Comparison of ENCODE assay signal across 12 cellular contexts in the genomic region with DNA sequence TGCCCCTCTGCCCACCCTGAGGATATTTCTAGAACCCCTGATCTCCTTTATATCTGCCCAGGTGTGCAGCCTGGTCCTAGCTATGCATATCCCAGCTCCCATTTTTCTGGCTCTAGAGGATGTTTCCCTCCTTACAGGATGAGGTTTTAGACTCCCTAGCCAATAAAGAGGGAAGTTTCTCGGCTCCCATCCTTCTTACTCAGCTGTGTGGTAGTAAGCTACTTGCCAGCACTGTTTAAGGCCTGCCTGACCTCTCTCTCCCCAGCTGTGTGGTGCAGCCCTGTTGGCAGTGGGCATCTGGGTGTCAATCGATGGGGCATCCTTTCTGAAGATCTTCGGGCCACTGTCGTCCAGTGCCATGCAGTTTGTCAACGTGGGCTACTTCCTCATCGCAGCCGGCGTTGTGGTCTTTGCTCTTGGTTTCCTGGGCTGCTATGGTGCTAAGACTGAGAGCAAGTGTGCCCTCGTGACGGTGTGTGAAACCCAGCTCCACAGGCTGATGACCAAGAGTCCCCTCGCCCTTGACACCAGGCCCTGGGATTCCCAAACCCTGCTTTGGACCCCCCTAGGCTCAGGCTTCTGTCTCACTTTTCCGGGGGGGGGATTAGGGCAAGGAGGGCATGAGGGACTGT. TPM values are rescaled to one million over a fixed set of nuclear protein-coding genes. Genes with fewer than 3 reads are reported as not detected.
DNase-seq lines count a peak whose midpoint lies in the region; ATAC-seq, FAIRE-seq and TF ChIP-seq lines count a peak whose summit lies in the region.
"Had no signal": no experiment of that assay in that cellular context is flagged by ENCODE, and none has a peak within 500 bp of the region (broad histone marks: within the 10 kb centered on the region; RNA-seq: fewer than 3 reads in every experiment).

No MANE protein-coding gene starts in this region.

- H3K4me3 Mint-ChIP-seq in activated B cell treated with CpG ODN at 0.5 μM for 24 hours (no peak overlapping the region), memory B cell (no peak overlapping the region)
- H3K4me3 Mint-ChIP-seq: CD4-positive, alpha-beta memory T cell had no signal

- H3K4me1 Mint-ChIP-seq in activated B cell treated with CpG ODN at 0.5 μM for 24 hours (peaks cover 9% of the 10 kb centered on the region), memory B cell (peaks cover 9% of the 10 kb centered on the region)

- H3K4me1 ChIP-seq in cardiac muscle cell (ENCODE audit: low read depth), result peaks cover 8% of the 10 kb centered on the region
- H3K4me1 ChIP-seq in urinary bladder (ENCODE audit: insufficient read depth), result no peaks in the 10 kb centered on the region

- no peak for TF ChIP-seq POLR2A in GM12892 (IDR thresholded peaks at IDR 0.05; ENCODE audit: low read depth, low read length)

- H3K27ac Mint-ChIP-seq in activated B cell treated with CpG ODN at 0.5 μM for 24 hours (no peak overlapping the region), memory B cell (peak overlapping the region; percentile 70)

- no peaks in the 10 kb centered on the region for H3K9me3 Mint-ChIP-seq in activated B cell treated with CpG ODN at 0.5 μM for 24 hours
- no peaks in the 10 kb centered on the region for H3K9me3 Mint-ChIP-seq in memory B cell
- H3K9me3 Mint-ChIP-seq: CD4-positive, alpha-beta memory T cell had no signal

- peaks cover 10% of the 10 kb centered on the region for H3K36me3 Mint-ChIP-seq in activated B cell treated with CpG ODN at 0.5 μM for 24 hours (ENCODE audit: low read depth)
- peaks cover 8% of the 10 kb centered on the region for H3K36me3 Mint-ChIP-seq in memory B cell

- TF ChIP-seq CTCF in cardiac muscle cell (IDR thresholded peaks at IDR 0.05; ENCODE audit: low read depth, low read length) (no peak), activated B cell treated with CpG ODN at 0.5 μM for 24 hours (IDR thresholded peaks at IDR 0.05) (no peak)

- H3K27ac ChIP-seq in cardiac muscle cell (peak overlapping the region; percentile 48), urinary bladder (ENCODE audit: low read depth) (peak overlapping the region; percentile 48)

- H3K27me3 Mint-ChIP-seq in activated B cell treated with CpG ODN at 0.5 μM for 24 hours (no peaks in the 10 kb centered on the region), memory B cell (no peaks in the 10 kb centered on the region)
- H3K27me3 Mint-ChIP-seq: CD4-positive, alpha-beta memory T cell had no signal

- no peak overlapping the region for H3K4me3 ChIP-seq in cardiac muscle cell
- no peak overlapping the region for H3K4me3 ChIP-seq in urinary bladder (ENCODE audit: low read depth, low read length)
- H3K4me3 ChIP-seq: K562 had no signal

- ATAC-seq in activated B cell treated with CpG ODN at 0.5 μM for 24 hours (ENCODE audit: low read depth), result peak; percentile 53
- peak; percentile 49 for ATAC-seq in memory B cell (ENCODE audit: low read depth)
- ATAC-seq: K562 had no signal

- POLR2A ChIA-PET in activated B cell treated with CpG ODN at 0.5 μM for 24 hours (lab: Charles Lee), result interaction anchor here (0.5 kb wide), 1 partner anchor 52 kb away, joined by 3 read pairs; no protein-coding TSS in a partner anchor

- DNase-seq in cardiac muscle cell (ENCODE audit: low read depth in 1 of 2, low spot score in 1 of 2), result no peak
- DNase-seq in cardiac septum (ENCODE audit: low spot score), result no peak
- DNase-seq in activated B cell treated with CpG ODN at 0.5 μM for 24 hours, result no peak
- no peak for DNase-seq in memory B cell (ENCODE audit: low spot score in 2 of 2)
- DNase-seq in stimulated activated CD4-positive, alpha-beta T cell treated with anti-CD3 and anti-CD28 coated beads, Interleukin-1b, Interleukin-23, amount 100 ng/mL, for 48 hours, result no peak
- no peak for DNase-seq in cerebellar cortex (ENCODE audit: low spot score)
- no peak for DNase-seq in GM12892 (ENCODE audit: insufficient read length)
- DNase-seq: CD4-positive, alpha-beta memory T cell had no signal

- no peak for FAIRE-seq in GM12892 (lab: Jason Lieb, UNC)
- FAIRE-seq: colon, K562 had no signal

- no peaks in the 10 kb centered on the region for H3K9me3 ChIP-seq in cardiac muscle cell (ENCODE audit: low read depth)

- 79% methylated on average over 12 of the region's 12 CpGs for WGBS in urinary bladder

- intact Hi-C loops in cardiac septum (cut with DNase I) (loop anchor here (5.0 to 10.0 kb wide), 3 partner anchors 38 to 499 kb away; partner anchors contain the start of genes GPBP1L1, MAST2 and TMEM69), activated B cell treated with CpG ODN at 0.5 μM for 24 hours (cut with micrococcal nuclease) (no loop called here)

- no peaks in the 10 kb centered on the region for H3K27me3 ChIP-seq in cardiac muscle cell

- peaks cover 3% of the 10 kb centered on the region for H3K36me3 ChIP-seq in cardiac muscle cell
- H3K36me3 ChIP-seq in urinary bladder (ENCODE audit: insufficient read depth), result no peaks in the 10 kb centered on the region

- CTCF ChIA-PET in activated B cell treated with CpG ODN at 0.5 μM for 24 hours (lab: Charles Lee), result interaction anchor here (1.4 to 8.7 kb wide), 2 partner anchors 100 to 147 kb away, joined by 3 to 85 read pairs; no protein-coding TSS in a partner anchor

RNA-seq across cellular contexts. Expression of gene P3R3URF, which starts 7.8 kb away (rescaled TPM):
- not detected in 2 replicates for total RNA-seq in cardiac muscle cell
- not detected in 2 replicates for polyA plus RNA-seq in cardiac muscle cell
- not detected for total RNA-seq in cardiac septum
- not detected in 2 replicates for total RNA-seq in activated B cell treated with CpG ODN at 0.5 μM for 24 hours
- not detected for total RNA-seq in urinary bladder
- polyA plus RNA-seq in urinary bladder, result not detected
- polyA plus RNA-seq in GM12892 (2012; ENCODE audit: missing spikeins), result not detected
- total RNA-seq: CD4-positive, alpha-beta memory T cell; K562; lung microvascular endothelial cell had no signal
- polyA plus RNA-seq: CD4-positive, alpha-beta memory T cell; K562 had no signal

RNA-seq across cellular contexts. Expression of gene TSPAN1, which starts 9.2 kb away (rescaled TPM):
- total RNA-seq in cardiac muscle cell (not detected in 2 replicates), cardiac septum (3.0 TPM), activated B cell treated with CpG ODN at 0.5 μM for 24 hours (not detected in 2 replicates), urinary bladder (7.9 TPM)
- polyA plus RNA-seq in cardiac muscle cell (not detected in 2 replicates), urinary bladder (56.5 TPM)
- 0.34 TPM for polyA plus RNA-seq in GM12892 (2012; ENCODE audit: missing spikeins)
- total RNA-seq: CD4-positive, alpha-beta memory T cell; lung microvascular endothelial cell had no signal
- polyA plus RNA-seq: CD4-positive, alpha-beta memory T cell; K562 had no signal

RNA-seq across cellular contexts. Expression of gene POMGNT1, which starts 14.2 kb away (rescaled TPM):
- total RNA-seq in cardiac muscle cell, result 105 and 125 TPM in 2 replicates
- 128 and 147 TPM in 2 replicates for polyA plus RNA-seq in cardiac muscle cell
- 139 TPM for total RNA-seq in cardiac septum
- 37.4 and 39.5 TPM in 2 replicates for total RNA-seq in activated B cell treated with CpG ODN at 0.5 μM for 24 hours
- 20.0 TPM for total RNA-seq in urinary bladder
- 41.0 TPM for polyA plus RNA-seq in urinary bladder
- polyA plus RNA-seq in GM12892 (2012; ENCODE audit: missing spikeins), result 28.0 TPM

RNA-seq across cellular contexts. Expression of gene LURAP1, which starts 19.1 kb away (rescaled TPM):
- total RNA-seq in cardiac muscle cell (11.7 and 19.5 TPM in 2 replicates), cardiac septum (11.9 TPM), activated B cell treated with CpG ODN at 0.5 μM for 24 hours (0.20 TPM in 1 of 2 replicates, not detected in the other), urinary bladder (3.6 TPM)
- polyA plus RNA-seq in cardiac muscle cell (6.0 and 7.2 TPM in 2 replicates), urinary bladder (6.0 TPM)
- not detected for polyA plus RNA-seq in GM12892 (2012; ENCODE audit: missing spikeins)

RNA-seq across cellular contexts. Expression of gene PIK3R3, which starts 51.6 kb away (rescaled TPM):
- total RNA-seq in cardiac muscle cell (6.4 and 9.0 TPM in 2 replicates), cardiac septum (55.3 TPM), activated B cell treated with CpG ODN at 0.5 μM for 24 hours (1.0 and 1.3 TPM in 2 replicates), urinary bladder (16.2 TPM)
- polyA plus RNA-seq in cardiac muscle cell (6.2 and 11.5 TPM in 2 replicates), urinary bladder (24.7 TPM)
- 7.7 TPM for polyA plus RNA-seq in GM12892 (2012; ENCODE audit: missing spikeins)
